Comparison of ENCODE assay signal across 1 cellular context in the genomic region with DNA sequence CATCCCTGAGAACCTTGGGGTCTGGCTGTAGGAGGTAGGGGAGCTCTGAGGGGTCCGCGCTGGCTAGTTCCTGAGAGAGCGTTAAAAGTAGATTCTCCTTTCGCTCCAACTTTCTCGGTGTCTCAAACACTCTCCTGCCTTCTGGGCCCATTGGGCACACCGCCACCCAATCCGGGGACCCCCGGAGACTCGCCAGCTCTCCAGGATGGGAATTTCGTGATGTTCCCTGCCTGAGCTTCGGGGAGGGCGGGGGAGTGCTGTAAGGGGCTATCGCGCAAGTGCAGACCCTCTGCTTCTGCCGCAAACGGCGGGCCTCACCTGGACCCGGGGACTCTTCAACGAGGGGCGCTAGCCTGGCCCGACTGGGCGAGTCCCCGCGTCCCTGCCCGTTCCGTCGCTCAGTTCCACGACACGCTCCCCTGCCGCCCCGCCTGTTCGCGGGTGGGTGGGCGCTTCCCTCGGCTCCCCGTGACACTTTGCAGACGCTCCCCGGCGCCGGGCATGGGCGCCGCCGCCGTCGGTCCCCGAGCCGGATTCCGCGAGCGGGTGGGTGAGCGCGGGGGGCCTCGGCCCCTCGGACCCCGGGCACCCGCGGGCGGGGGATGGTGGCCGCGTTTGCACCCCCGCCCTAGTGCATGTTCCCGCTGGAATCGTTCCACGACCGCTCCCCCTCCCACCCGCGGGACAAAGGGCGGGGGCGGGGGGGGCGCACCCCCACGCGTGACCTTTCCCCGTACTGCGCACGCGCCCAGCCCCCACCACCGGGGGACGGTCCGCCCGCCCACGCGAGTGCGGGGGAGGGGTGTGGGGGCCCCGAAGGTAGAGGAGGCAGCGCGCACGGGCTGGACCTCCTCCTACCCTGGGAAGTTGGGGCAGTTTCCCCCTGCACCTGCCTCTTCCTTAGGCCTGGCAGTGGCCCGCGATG.
TF ChIP-seq lines count a peak whose summit lies in the region.

Gene CCDC106 (plus strand): TSS at position 481 of the 925 bp plus-strand sequence. CDS start 835 bp downstream, outside the sequence.

TF ChIP-seq in K562, 482 proteins besides CTCF, POLR2A, EP300 and RAD21 (continued from another document and continues in another):
- TF ChIP-seq, protein P1, sequence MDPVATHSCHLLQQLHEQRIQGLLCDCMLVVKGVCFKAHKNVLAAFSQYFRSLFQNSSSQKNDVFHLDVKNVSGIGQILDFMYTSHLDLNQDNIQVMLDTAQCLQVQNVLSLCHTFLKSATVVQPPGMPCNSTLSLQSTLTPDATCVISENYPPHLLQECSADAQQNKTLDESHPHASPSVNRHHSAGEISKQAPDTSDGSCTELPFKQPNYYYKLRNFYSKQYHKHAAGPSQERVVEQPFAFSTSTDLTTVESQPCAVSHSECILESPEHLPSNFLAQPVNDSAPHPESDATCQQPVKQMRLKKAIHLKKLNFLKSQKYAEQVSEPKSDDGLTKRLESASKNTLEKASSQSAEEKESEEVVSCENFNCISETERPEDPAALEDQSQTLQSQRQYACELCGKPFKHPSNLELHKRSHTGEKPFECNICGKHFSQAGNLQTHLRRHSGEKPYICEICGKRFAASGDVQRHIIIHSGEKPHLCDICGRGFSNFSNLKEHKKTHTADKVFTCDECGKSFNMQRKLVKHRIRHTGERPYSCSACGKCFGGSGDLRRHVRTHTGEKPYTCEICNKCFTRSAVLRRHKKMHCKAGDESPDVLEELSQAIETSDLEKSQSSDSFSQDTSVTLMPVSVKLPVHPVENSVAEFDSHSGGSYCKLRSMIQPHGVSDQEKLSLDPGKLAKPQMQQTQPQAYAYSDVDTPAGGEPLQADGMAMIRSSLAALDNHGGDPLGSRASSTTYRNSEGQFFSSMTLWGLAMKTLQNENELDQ (CRISPR knock-in tag; IDR thresholded peaks at IDR 0.05; ENCODE audit: borderline replicate concordance): no peak
- TF ChIP-seq ZNF778 (CRISPR knock-in tag; IDR thresholded peaks at IDR 0.05) (no peak), ZNF644 (tag; IDR thresholded peaks at IDR 0.05; ENCODE audit: low read depth) (no peak), RBM25 (IDR thresholded peaks at IDR 0.05; ENCODE audit: low read depth, low read length, severe bottlenecking) (no peak), SMAD2 (IDR thresholded peaks at IDR 0.05; ENCODE audit: low read depth, low read length) (no peak), ETS2 (tag; IDR thresholded peaks at IDR 0.05; ENCODE audit: borderline replicate concordance, poor library complexity, severe bottlenecking) (no peak), ZNF707 (CRISPR knock-in tag; conservative IDR thresholded peaks at IDR 0.05) (no peak), LEF1 (IDR thresholded peaks at IDR 0.05) (0 out of 2 replicates have a peak, but pooled peaks have one; percentile 38), RBM15 (IDR thresholded peaks at IDR 0.05; ENCODE audit: insufficient read depth, low read length) (no peak), NR4A1 (CRISPR knock-in tag; IDR thresholded peaks at IDR 0.05) (no peak), NR4A1 (tag; IDR thresholded peaks at IDR 0.05) (peak; percentile 39; the same call in 1 of the 2 replicates), C11orf30 (IDR thresholded peaks at IDR 0.05; ENCODE audit: low read depth) (no peak), EGR1 (conservative IDR thresholded peaks at IDR 0.05) (peak; percentile 99), MXI1 (IDR thresholded peaks at IDR 0.05; ENCODE audit: low read depth, low read length) (no peak), ERF (CRISPR knock-in tag; IDR thresholded peaks at IDR 0.05) (no peak), ZBTB8A (IDR thresholded peaks at IDR 0.05; ENCODE audit: partially characterized antibody) (no peak), NFE2 (IDR thresholded peaks at IDR 0.05; ENCODE audit: low read depth) (no peak), CBX1 (IDR thresholded peaks at IDR 0.05; ENCODE audit: low read depth) (no peak; the same call in 1 of the 2 replicates), CXXC5 (CRISPR knock-in tag; IDR thresholded peaks at IDR 0.05) (peak; percentile 62), CCAR2 (IDR thresholded peaks at IDR 0.05; ENCODE audit: low read depth, low read length) (no peak), TEAD4 (IDR thresholded peaks at IDR 0.05; ENCODE audit: low read length) (peak; percentile 31; the same call in 1 of the 2 replicates), TEAD4 (CRISPR knock-in tag; IDR thresholded peaks at IDR 0.05; ENCODE audit: borderline replicate concordance) (no peak), FOXP4 (CRISPR knock-in tag; IDR thresholded peaks at IDR 0.05; ENCODE audit: borderline replicate concordance) (no peak), ETV6 (IDR thresholded peaks at IDR 0.05; ENCODE audit: borderline replicate concordance in 1 of 2, low read depth in 2 of 2, low read length in 1 of 2) (no peak), ETV6 (CRISPR knock-in tag; IDR thresholded peaks at IDR 0.05; ENCODE audit: borderline replicate concordance) (no peak; the same call in 1 of the 2 replicates), RFX1 (IDR thresholded peaks at IDR 0.05) (no peak), NRF1 (conservative IDR thresholded peaks at IDR 0.05 in 1 of 2, IDR thresholded peaks at IDR 0.05 in 1 of 2) (peak; percentile 79 to 84), ZKSCAN1 (IDR thresholded peaks at IDR 0.05; ENCODE audit: low read depth, low read length) (no peak), CSDE1 (IDR thresholded peaks at IDR 0.05) (no peak; a peak in 1 of 4 replicates), BRF1 (IDR thresholded peaks at IDR 0.05; ENCODE audit: borderline replicate concordance, extremely low read depth, insufficient read length) (no peak), NFE2L1 (tag; IDR thresholded peaks at IDR 0.05; ENCODE audit: borderline replicate concordance, low read depth) (no peak), MYBL2 (IDR thresholded peaks at IDR 0.05; ENCODE audit: low read depth) (no peak), MYBL2 (CRISPR knock-in tag; IDR thresholded peaks at IDR 0.05; ENCODE audit: borderline replicate concordance) (no peak), U2AF2 (optimal IDR thresholded peaks at IDR 0.05; ENCODE audit: low read depth, low read length) (no peak)
- TF ChIP-seq, protein P2, sequence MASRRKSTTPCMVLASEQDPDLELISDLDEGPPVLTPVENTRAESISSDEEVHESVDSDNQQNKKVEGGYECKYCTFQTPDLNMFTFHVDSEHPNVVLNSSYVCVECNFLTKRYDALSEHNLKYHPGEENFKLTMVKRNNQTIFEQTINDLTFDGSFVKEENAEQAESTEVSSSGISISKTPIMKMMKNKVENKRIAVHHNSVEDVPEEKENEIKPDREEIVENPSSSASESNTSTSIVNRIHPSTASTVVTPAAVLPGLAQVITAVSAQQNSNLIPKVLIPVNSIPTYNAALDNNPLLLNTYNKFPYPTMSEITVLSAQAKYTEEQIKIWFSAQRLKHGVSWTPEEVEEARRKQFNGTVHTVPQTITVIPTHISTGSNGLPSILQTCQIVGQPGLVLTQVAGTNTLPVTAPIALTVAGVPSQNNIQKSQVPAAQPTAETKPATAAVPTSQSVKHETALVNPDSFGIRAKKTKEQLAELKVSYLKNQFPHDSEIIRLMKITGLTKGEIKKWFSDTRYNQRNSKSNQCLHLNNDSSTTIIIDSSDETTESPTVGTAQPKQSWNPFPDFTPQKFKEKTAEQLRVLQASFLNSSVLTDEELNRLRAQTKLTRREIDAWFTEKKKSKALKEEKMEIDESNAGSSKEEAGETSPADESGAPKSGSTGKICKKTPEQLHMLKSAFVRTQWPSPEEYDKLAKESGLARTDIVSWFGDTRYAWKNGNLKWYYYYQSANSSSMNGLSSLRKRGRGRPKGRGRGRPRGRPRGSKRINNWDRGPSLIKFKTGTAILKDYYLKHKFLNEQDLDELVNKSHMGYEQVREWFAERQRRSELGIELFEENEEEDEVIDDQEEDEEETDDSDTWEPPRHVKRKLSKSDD (conservative IDR thresholded peaks at IDR 0.05; ENCODE audit: low read length): no peak
- TF ChIP-seq, protein P3, sequence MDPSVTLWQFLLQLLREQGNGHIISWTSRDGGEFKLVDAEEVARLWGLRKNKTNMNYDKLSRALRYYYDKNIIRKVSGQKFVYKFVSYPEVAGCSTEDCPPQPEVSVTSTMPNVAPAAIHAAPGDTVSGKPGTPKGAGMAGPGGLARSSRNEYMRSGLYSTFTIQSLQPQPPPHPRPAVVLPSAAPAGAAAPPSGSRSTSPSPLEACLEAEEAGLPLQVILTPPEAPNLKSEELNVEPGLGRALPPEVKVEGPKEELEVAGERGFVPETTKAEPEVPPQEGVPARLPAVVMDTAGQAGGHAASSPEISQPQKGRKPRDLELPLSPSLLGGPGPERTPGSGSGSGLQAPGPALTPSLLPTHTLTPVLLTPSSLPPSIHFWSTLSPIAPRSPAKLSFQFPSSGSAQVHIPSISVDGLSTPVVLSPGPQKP (CRISPR knock-in tag; IDR thresholded peaks at IDR 0.05): no peak
- TF ChIP-seq, protein P4, sequence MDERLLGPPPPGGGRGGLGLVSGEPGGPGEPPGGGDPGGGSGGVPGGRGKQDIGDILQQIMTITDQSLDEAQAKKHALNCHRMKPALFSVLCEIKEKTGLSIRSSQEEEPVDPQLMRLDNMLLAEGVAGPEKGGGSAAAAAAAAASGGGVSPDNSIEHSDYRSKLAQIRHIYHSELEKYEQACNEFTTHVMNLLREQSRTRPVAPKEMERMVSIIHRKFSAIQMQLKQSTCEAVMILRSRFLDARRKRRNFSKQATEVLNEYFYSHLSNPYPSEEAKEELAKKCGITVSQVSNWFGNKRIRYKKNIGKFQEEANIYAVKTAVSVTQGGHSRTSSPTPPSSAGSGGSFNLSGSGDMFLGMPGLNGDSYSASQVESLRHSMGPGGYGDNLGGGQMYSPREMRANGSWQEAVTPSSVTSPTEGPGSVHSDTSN (CRISPR knock-in tag; IDR thresholded peaks at IDR 0.05; ENCODE audit: low read depth): no peak
- TF ChIP-seq, protein P4 (tag; conservative IDR thresholded peaks at IDR 0.05; ENCODE audit: low read depth): no peak
- TF ChIP-seq, protein P5, sequence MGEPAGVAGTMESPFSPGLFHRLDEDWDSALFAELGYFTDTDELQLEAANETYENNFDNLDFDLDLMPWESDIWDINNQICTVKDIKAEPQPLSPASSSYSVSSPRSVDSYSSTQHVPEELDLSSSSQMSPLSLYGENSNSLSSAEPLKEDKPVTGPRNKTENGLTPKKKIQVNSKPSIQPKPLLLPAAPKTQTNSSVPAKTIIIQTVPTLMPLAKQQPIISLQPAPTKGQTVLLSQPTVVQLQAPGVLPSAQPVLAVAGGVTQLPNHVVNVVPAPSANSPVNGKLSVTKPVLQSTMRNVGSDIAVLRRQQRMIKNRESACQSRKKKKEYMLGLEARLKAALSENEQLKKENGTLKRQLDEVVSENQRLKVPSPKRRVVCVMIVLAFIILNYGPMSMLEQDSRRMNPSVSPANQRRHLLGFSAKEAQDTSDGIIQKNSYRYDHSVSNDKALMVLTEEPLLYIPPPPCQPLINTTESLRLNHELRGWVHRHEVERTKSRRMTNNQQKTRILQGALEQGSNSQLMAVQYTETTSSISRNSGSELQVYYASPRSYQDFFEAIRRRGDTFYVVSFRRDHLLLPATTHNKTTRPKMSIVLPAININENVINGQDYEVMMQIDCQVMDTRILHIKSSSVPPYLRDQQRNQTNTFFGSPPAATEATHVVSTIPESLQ (CRISPR knock-in tag; IDR thresholded peaks at IDR 0.05): no peak
- TF ChIP-seq, protein P6, sequence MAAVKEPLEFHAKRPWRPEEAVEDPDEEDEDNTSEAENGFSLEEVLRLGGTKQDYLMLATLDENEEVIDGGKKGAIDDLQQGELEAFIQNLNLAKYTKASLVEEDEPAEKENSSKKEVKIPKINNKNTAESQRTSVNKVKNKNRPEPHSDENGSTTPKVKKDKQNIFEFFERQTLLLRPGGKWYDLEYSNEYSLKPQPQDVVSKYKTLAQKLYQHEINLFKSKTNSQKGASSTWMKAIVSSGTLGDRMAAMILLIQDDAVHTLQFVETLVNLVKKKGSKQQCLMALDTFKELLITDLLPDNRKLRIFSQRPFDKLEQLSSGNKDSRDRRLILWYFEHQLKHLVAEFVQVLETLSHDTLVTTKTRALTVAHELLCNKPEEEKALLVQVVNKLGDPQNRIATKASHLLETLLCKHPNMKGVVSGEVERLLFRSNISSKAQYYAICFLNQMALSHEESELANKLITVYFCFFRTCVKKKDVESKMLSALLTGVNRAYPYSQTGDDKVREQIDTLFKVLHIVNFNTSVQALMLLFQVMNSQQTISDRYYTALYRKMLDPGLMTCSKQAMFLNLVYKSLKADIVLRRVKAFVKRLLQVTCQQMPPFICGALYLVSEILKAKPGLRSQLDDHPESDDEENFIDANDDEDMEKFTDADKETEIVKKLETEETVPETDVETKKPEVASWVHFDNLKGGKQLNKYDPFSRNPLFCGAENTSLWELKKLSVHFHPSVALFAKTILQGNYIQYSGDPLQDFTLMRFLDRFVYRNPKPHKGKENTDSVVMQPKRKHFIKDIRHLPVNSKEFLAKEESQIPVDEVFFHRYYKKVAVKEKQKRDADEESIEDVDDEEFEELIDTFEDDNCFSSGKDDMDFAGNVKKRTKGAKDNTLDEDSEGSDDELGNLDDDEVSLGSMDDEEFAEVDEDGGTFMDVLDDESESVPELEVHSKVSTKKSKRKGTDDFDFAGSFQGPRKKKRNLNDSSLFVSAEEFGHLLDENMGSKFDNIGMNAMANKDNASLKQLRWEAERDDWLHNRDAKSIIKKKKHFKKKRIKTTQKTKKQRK (IDR thresholded peaks at IDR 0.05; ENCODE audit: borderline replicate concordance, low read depth, low read length): no peak
